8 cellular contexts compared by ENCODE assay signal in the genomic region with DNA sequence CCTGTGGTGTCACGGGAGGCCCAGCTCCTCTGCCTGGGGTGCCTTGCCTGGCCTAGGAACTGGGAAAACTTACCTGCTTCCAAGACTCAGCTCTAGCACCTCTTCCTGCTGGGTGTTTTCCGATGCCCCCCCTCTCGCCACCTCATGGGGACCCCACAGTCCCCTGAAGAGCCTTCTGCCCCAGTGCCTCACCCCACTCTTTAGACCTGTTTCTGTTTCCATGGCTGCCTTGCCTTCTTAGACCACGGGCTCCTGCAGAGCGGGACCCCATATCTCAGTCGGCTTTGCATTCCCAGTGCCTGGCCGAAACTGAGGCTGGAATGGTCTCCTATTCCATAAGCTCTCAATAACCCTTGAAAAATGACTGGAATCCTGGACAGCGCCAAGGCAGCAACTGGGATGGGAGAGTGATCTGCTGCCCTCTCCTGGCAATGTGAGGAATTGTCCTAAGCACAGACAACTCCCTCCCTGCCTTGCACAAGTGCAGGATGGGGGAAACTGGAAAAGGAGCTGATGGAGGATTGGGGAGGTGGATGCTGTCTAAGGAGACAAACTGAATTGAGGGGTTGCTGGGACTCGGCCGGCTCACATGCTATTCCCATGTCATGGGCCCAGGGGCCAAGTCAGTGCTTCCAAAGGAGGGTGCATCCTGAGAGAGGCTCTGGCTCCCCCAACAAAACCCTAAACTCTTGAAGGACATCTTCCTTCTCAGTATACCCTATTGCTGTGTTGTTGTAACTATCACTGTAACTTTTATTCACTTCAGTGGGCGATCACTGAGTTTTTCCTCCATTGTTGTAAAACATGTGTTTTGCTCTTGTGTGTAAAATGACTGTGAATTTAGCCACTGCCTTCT. TPM values are rescaled to one million over a fixed set of nuclear protein-coding genes. Genes with fewer than 3 reads are reported as not detected.
DNase-seq lines count a peak whose midpoint lies in the region; ATAC-seq and TF ChIP-seq lines count a peak whose summit lies in the region.

No MANE protein-coding gene starts in this region.

- peaks cover 6 to 22% of the 10 kb centered on the region in 2 donors for H3K27me3 Mint-ChIP-seq in CD8-positive, alpha-beta memory T cell

- no peaks in the 10 kb centered on the region for H3K27me3 ChIP-seq in CD8-positive, alpha-beta memory T cell (ENCODE audit: insufficient read depth, low read length, poor library complexity, severe bottlenecking)

- no peaks in the 10 kb centered on the region for H3K36me3 ChIP-seq in CD8-positive, alpha-beta memory T cell (ENCODE audit: insufficient read depth, low read length)
- peaks cover 0 to 1% of the 10 kb centered on the region in 2 experiments; a peak in 1 of 3 replicates for H3K36me3 ChIP-seq in HEK293 (ENCODE audit: control insufficient read depth in 2 of 2, insufficient read depth in 1 of 2, low read length in 2 of 2)

- H3K4me3 Mint-ChIP-seq in CD8-positive, alpha-beta memory T cell, result no peak overlapping the region

- no peak for ATAC-seq in HG03342 (IDR thresholded peaks at IDR 0.05; ENCODE audit: unreplicated experiment)

- H3K9me3 Mint-ChIP-seq in CD8-positive, alpha-beta memory T cell, result no peaks in the 10 kb centered on the region

- DNase-seq in CD8-positive, alpha-beta memory T cell, result peak in 3 of 5 donors; percentile 10 to 27 (median 14)
- DNase-seq in NCI-H69 (lab: John Stamatoyannopoulos, UW) (peak; percentile 72), erythroblast (lab: John Stamatoyannopoulos, UW) (peak; percentile 26 to 62), mucosa of gallbladder (ENCODE audit: low spot score) (peak; percentile 62), superior temporal gyrus (ENCODE audit: extremely low spot score) (peak; percentile 88)
- peak; percentile 51 for DNase-seq in activated CD8-positive, alpha-beta memory T cell treated with anti-CD3 and anti-CD28 coated beads, Interleukin-2, amount 50 U/mL, for 4 hours

- CTCF ChIA-PET in CD8-positive, alpha-beta memory T cell (lab: Charles Lee), result interaction anchor here (0.8 to 2.6 kb wide), 11 partner anchors 10 to 169 kb away, joined by 3 to 6 read pairs (median 4); no protein-coding TSS in a partner anchor
- CTCF ChIA-PET in HEK293 (lab: Yijun Ruan, JAX), result interaction anchor here (0.6 to 3.3 kb wide), 42 partner anchors 9 to 886 kb away, joined by 3 to 106 read pairs (median 5); no protein-coding TSS in a partner anchor

- no peak for TF ChIP-seq POLR2A in erythroblast (IDR thresholded peaks at IDR 0.05; ENCODE audit: low read length)

- no peak overlapping the region for H3K4me3 ChIP-seq in CD8-positive, alpha-beta memory T cell (ENCODE audit: low read length)
- H3K4me3 ChIP-seq in HEK293 (ENCODE audit: low read depth, low read length), result no peak overlapping the region

- TF ChIP-seq CTCF in HEK293 (tag by site-specific recombination; IDR thresholded peaks at IDR 0.05), result peak; percentile 83

- H3K4me1 ChIP-seq in CD8-positive, alpha-beta memory T cell (ENCODE audit: insufficient read depth, low read length), result no peaks in the 10 kb centered on the region
- no peaks in the 10 kb centered on the region for H3K4me1 ChIP-seq in HEK293 (ENCODE audit: control insufficient read depth, insufficient read depth, low read length)

- POLR2A ChIA-PET in CD8-positive, alpha-beta memory T cell (lab: Charles Lee), result no interaction called here
- POLR2A ChIA-PET in HEK293 (lab: Yijun Ruan, JAX), result no interaction called here

- H3K9me3 ChIP-seq in CD8-positive, alpha-beta memory T cell (ENCODE audit: low read length), result no peaks in the 10 kb centered on the region
- no peaks in the 10 kb centered on the region for H3K9me3 ChIP-seq in HEK293 (ENCODE audit: control insufficient read depth, insufficient read depth, low read depth, low read length)

- H3K36me3 Mint-ChIP-seq in CD8-positive, alpha-beta memory T cell, result no peaks in the 10 kb centered on the region

- H3K27ac Mint-ChIP-seq in CD8-positive, alpha-beta memory T cell, result peak overlapping the region in 1 of 8 donors; percentile 73

- H3K27ac ChIP-seq in CD8-positive, alpha-beta memory T cell (ENCODE audit: low read depth, low read length), result no peak overlapping the region
- no peak overlapping the region for H3K27ac ChIP-seq in HEK293 (ENCODE audit: extremely low read depth, low read depth, low read length)

- peaks cover 3 to 7% (median 5%) of the 10 kb centered on the region in 3 donors for H3K4me1 Mint-ChIP-seq in CD8-positive, alpha-beta memory T cell

TF ChIP-seq in HEK293, 187 proteins besides CTCF, POLR2A, EP300 and RAD21:
- TF ChIP-seq, protein P1, sequence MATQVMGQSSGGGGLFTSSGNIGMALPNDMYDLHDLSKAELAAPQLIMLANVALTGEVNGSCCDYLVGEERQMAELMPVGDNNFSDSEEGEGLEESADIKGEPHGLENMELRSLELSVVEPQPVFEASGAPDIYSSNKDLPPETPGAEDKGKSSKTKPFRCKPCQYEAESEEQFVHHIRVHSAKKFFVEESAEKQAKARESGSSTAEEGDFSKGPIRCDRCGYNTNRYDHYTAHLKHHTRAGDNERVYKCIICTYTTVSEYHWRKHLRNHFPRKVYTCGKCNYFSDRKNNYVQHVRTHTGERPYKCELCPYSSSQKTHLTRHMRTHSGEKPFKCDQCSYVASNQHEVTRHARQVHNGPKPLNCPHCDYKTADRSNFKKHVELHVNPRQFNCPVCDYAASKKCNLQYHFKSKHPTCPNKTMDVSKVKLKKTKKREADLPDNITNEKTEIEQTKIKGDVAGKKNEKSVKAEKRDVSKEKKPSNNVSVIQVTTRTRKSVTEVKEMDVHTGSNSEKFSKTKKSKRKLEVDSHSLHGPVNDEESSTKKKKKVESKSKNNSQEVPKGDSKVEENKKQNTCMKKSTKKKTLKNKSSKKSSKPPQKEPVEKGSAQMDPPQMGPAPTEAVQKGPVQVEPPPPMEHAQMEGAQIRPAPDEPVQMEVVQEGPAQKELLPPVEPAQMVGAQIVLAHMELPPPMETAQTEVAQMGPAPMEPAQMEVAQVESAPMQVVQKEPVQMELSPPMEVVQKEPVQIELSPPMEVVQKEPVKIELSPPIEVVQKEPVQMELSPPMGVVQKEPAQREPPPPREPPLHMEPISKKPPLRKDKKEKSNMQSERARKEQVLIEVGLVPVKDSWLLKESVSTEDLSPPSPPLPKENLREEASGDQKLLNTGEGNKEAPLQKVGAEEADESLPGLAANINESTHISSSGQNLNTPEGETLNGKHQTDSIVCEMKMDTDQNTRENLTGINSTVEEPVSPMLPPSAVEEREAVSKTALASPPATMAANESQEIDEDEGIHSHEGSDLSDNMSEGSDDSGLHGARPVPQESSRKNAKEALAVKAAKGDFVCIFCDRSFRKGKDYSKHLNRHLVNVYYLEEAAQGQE (tag by site-specific recombination; IDR thresholded peaks at IDR 0.05), result peak; percentile 94
- TF ChIP-seq ZNF76 (tag by site-specific recombination; IDR thresholded peaks at IDR 0.05; ENCODE audit: borderline replicate concordance, low read depth) (peak; percentile 55; the same call in 1 of the 2 replicates), ZNF654 (tag by site-specific recombination; IDR thresholded peaks at IDR 0.05; ENCODE audit: low read depth) (peak; percentile 88), ZNF23 (tag by site-specific recombination; IDR thresholded peaks at IDR 0.05; ENCODE audit: borderline replicate concordance) (no peak), IKZF3 (tag by site-specific recombination; IDR thresholded peaks at IDR 0.05) (0 out of 2 replicates have a peak, but pooled peaks have one; percentile 23), GLIS2 (tag by site-specific recombination; IDR thresholded peaks at IDR 0.05) (no peak; the same call in 1 of the 2 replicates), OSR2 (tag by site-specific recombination; IDR thresholded peaks at IDR 0.05) (no peak)
- TF ChIP-seq, protein P2, sequence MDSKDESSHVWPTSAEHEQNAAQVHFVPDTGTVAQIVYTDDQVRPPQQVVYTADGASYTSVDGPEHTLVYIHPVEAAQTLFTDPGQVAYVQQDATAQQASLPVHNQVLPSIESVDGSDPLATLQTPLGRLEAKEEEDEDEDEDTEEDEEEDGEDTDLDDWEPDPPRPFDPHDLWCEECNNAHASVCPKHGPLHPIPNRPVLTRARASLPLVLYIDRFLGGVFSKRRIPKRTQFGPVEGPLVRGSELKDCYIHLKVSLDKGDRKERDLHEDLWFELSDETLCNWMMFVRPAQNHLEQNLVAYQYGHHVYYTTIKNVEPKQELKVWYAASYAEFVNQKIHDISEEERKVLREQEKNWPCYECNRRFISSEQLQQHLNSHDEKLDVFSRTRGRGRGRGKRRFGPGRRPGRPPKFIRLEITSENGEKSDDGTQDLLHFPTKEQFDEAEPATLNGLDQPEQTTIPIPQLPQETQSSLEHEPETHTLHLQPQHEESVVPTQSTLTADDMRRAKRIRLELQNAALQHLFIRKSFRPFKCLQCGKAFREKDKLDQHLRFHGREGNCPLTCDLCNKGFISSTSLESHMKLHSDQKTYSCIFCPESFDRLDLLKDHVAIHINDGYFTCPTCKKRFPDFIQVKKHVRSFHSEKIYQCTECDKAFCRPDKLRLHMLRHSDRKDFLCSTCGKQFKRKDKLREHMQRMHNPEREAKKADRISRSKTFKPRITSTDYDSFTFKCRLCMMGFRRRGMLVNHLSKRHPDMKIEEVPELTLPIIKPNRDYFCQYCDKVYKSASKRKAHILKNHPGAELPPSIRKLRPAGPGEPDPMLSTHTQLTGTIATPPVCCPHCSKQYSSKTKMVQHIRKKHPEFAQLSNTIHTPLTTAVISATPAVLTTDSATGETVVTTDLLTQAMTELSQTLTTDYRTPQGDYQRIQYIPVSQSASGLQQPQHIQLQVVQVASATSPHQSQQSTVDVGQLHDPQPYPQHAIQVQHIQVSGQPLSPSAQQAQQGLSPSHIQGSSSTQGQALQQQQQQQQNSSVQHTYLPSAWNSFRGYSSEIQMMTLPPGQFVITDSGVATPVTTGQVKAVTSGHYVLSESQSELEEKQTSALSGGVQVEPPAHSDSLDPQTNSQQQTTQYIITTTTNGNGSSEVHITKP (tag by site-specific recombination; IDR thresholded peaks at IDR 0.05), result peak; percentile 50; the same call in 1 of the 2 replicates
- TF ChIP-seq, protein P3, sequence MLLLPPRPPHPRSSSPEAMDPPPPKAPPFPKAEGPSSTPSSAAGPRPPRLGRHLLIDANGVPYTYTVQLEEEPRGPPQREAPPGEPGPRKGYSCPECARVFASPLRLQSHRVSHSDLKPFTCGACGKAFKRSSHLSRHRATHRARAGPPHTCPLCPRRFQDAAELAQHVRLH (tag by site-specific recombination; IDR thresholded peaks at IDR 0.05), result no peak
TF ChIP-seq in HEK293: peak in this region for 5.

RNA-seq across cellular contexts. Expression of a gene that starts 26.6 kb away (rescaled TPM):
- 10 to 100 TPM; 21.7 to 22.0 TPM for total RNA-seq in CD8-positive, alpha-beta memory T cell
- polyA plus RNA-seq in CD8-positive, alpha-beta memory T cell, result 30.2 TPM
- 27.2 TPM for total RNA-seq in mucosa of gallbladder

RNA-seq across cellular contexts. Expression of a gene that starts 50.2 kb away (rescaled TPM):
- total RNA-seq in CD8-positive, alpha-beta memory T cell, result not detected
- polyA plus RNA-seq in CD8-positive, alpha-beta memory T cell, result not detected
- total RNA-seq in mucosa of gallbladder, result not detected

Comparison
In these comparisons a context has a peak if more than half of its experiments do, and no peak if none do; other contexts are left out.
1. DNase-seq: peak in every context shown above with its lines; median percentile 88 in superior temporal gyrus; 72 in NCI-H69; 62 in mucosa of gallbladder; 51 in activated CD8-positive, alpha-beta memory T cell treated with anti-CD3 and anti-CD28 coated beads, Interleukin-2, amount 50 U/mL, for 4 hours; 44 in erythroblast; 14 in CD8-positive, alpha-beta memory T cell.